ENCODE assay signal across 11 cellular contexts in genomic region chr9:21381752-21382339, GRCh38. TPM values are rescaled to one million over a fixed set of nuclear protein-coding genes. Genes with fewer than 3 reads are reported as not detected.
DNase-seq lines count a peak whose midpoint lies in the region; ATAC-seq and TF ChIP-seq lines count a peak whose summit lies in the region.
"Had no signal": no experiment of that assay in that cellular context is flagged by ENCODE, and none has a peak within 500 bp of the region (broad histone marks: within the 10 kb centered on the region; RNA-seq: fewer than 3 reads in every experiment).

No MANE protein-coding gene starts in this region.

- no peaks in the 10 kb centered on the region for H3K4me1 ChIP-seq in mucosa of descending colon (ENCODE audit: low read depth)

- ATAC-seq in Right ventricle myocardium superior (ENCODE audit: poor library complexity) (peak; percentile 12), left cardiac atrium (no peak), HG02938 (IDR thresholded peaks at IDR 0.05; ENCODE audit: unreplicated experiment) (peak; percentile 99), mucosa of descending colon (peak; percentile 65)

- H3K4me1 Mint-ChIP-seq in chondrocyte (ENCODE audit: low read depth), result peaks cover 6% of the 10 kb centered on the region

- no peaks in the 10 kb centered on the region for H3K9me3 ChIP-seq in mucosa of descending colon

- no peaks in the 10 kb centered on the region for H3K36me3 ChIP-seq in mucosa of descending colon (ENCODE audit: low read depth)

- no peak overlapping the region for H3K4me3 ChIP-seq in mucosa of descending colon

- peaks cover 5% of the 10 kb centered on the region for H3K9me3 Mint-ChIP-seq in chondrocyte (ENCODE audit: low read depth)

- H3K36me3 Mint-ChIP-seq in chondrocyte (ENCODE audit: low read depth), result no peaks in the 10 kb centered on the region

- H3K27ac Mint-ChIP-seq in chondrocyte (ENCODE audit: unreplicated experiment), result no peak overlapping the region

- TF ChIP-seq CTCF in mucosa of descending colon (IDR thresholded peaks at IDR 0.05), result no peak
- no peak for TF ChIP-seq CTCF in chondrocyte (IDR thresholded peaks at IDR 0.05)

- H3K27me3 Mint-ChIP-seq in chondrocyte (ENCODE audit: low read depth), result peaks cover 46% of the 10 kb centered on the region

- intact Hi-C loops in Right ventricle myocardium superior (cut with DNase I) (no loop called here), left cardiac atrium (cut with DNase I) (no loop called here), mucosa of descending colon (cut with DNase I, micrococcal nuclease) (no loop called here)

- no peak for DNase-seq in Right ventricle myocardium superior
- DNase-seq in left cardiac atrium, result no peak
- DNase-seq in NCI-H69 (lab: John Stamatoyannopoulos, UW), result peak; percentile 37
- no peak for DNase-seq in mucosa of descending colon
- DNase-seq in chondrocyte (ENCODE audit: low spot score), result no peak
- DNase-seq in Ammon's horn (ENCODE audit: low spot score), result no peak
- no peak for DNase-seq in NCI-H1105 (lab: John Stamatoyannopoulos, UW)

- H3K4me3 Mint-ChIP-seq in chondrocyte (ENCODE audit: unreplicated experiment), result no peak overlapping the region

RNA-seq across cellular contexts. Expression of gene IFNA2, which starts 3.4 kb away (rescaled TPM):
- total RNA-seq in Right ventricle myocardium superior (not detected), left cardiac atrium (not detected), mucosa of descending colon (not detected), chondrocyte (not detected in 3 replicates)
- total RNA-seq: Daoy, lung microvascular endothelial cell, urinary bladder had no signal

RNA-seq across cellular contexts. Expression of gene IFNA13, which starts 14.0 kb away (rescaled TPM):
- total RNA-seq in Right ventricle myocardium superior, result not detected
- total RNA-seq in left cardiac atrium, result not detected
- total RNA-seq in mucosa of descending colon, result not detected
- total RNA-seq in chondrocyte, result not detected in 3 replicates
- total RNA-seq: Daoy, lung microvascular endothelial cell, urinary bladder had no signal

RNA-seq across cellular contexts. Expression of gene IFNA8, which starts 27.1 kb away (rescaled TPM):
- not detected for total RNA-seq in Right ventricle myocardium superior
- not detected for total RNA-seq in left cardiac atrium
- not detected for total RNA-seq in mucosa of descending colon
- not detected in 3 replicates for total RNA-seq in chondrocyte
- total RNA-seq: Daoy, lung microvascular endothelial cell, urinary bladder had no signal

RNA-seq across cellular contexts. Expression of gene IFNA6, which starts 31.2 kb away (rescaled TPM):
- total RNA-seq in Right ventricle myocardium superior (not detected), left cardiac atrium (not detected), mucosa of descending colon (not detected), chondrocyte (not detected in 3 replicates)
- total RNA-seq: Daoy, lung microvascular endothelial cell, urinary bladder had no signal

RNA-seq across cellular contexts. Expression of gene KLHL9, which starts 46.6 kb away (rescaled TPM):
- total RNA-seq in Right ventricle myocardium superior (11.2 TPM), left cardiac atrium (10 to 100 TPM; 13.0 to 14.1 TPM), mucosa of descending colon (10 to 100 TPM; 21.8 to 23.9 (median 23.4) TPM), chondrocyte (27.6 to 32.6 TPM (median 28.9 TPM) in 3 replicates)
- total RNA-seq: Daoy had no signal

Comparison
In these comparisons a context has a peak if more than half of its experiments do, and no peak if none do; other contexts are left out.
1. ATAC-seq: peak in Right ventricle myocardium superior (single experiment), HG02938 (single experiment) and mucosa of descending colon (single experiment); none in left cardiac atrium (0 of 2).